Comparison of ENCODE assay signal across 8 cellular contexts in the genomic region with DNA sequence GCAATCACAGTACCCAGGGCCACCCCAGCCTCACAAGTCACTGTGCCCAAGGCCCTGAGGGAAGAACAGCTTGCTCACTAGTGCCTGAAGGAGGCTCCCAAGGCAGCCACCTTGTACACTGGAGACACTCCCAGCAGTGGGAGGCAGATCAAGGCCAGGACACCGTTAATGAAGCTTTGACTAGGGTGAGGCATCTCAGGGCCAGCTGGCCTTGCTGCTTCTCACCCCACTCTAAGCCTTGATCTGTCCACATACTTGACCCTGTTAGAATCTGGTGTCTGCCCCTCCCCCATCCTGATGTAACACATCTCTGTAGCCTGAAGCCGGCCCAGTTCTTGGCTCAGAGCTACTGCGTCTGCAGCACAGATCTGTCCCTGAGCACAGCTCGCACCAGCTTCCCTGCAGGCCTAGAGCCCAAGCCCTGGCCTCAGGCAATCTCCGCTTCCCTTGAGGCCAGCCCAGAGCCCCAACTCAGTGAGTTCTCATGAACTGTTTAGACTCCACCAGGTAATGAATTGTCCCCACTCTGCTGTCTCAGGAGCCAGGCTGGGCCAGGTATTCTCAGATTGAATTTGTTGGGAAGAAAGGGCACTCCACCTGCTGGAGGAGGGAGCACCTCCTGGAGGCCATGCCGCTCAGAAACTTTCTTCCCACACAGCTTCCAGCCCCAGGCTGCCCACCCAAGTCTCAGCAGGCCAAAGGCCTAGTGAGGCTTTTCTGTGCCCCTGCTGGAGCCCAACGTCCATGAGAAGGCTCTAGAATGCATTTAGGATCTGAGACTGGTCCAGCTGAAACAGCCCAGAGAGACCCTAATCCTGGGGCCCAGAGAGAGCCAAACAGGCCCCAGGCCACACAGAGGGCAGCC. TPM values are rescaled to one million over a fixed set of nuclear protein-coding genes. Genes with fewer than 3 reads are reported as not detected.
DNase-seq lines count a peak whose midpoint lies in the region; ATAC-seq and TF ChIP-seq lines count a peak whose summit lies in the region.

No MANE protein-coding gene starts in this region.

- DNase-seq in HT-29 (ENCODE audit: low spot score) = peak; percentile 82
- DNase-seq in WERI-Rb-1 = peak; percentile 97
- DNase-seq in left ventricle myocardium inferior = peak; percentile 72
- DNase-seq in smooth muscle cell (lab: John Stamatoyannopoulos, UW; ENCODE audit: unreplicated experiment) = no peak
- no peak for DNase-seq in NCI-H1930 (lab: John Stamatoyannopoulos, UW)
- DNase-seq in hippocampal formation (lab: John Stamatoyannopoulos, UW) = no peak
- DNase-seq in activated CD8-positive, alpha-beta memory T cell treated with anti-CD3 and anti-CD28 coated beads for 24 hours = no peak

- TF ChIP-seq CTCF in WERI-Rb-1 (IDR thresholded peaks at IDR 0.05; ENCODE audit: low read depth, low read length) (peak; percentile 81), left ventricle myocardium inferior (IDR thresholded peaks at IDR 0.05; ENCODE audit: borderline replicate concordance) (peak; percentile 54), smooth muscle cell (IDR thresholded peaks at IDR 0.05; ENCODE audit: borderline replicate concordance, insufficient read depth, poor library complexity, severe bottlenecking) (no peak)

- ATAC-seq in HG02610 (IDR thresholded peaks at IDR 0.05; ENCODE audit: unreplicated experiment) = no peak

- H4K20me1 ChIP-seq in smooth muscle cell (ENCODE audit: low read depth) = no peaks in the 10 kb centered on the region

- H3K27me3 ChIP-seq in WERI-Rb-1 (ENCODE audit: insufficient read depth, low read depth, severe bottlenecking) (no peaks in the 10 kb centered on the region), left ventricle myocardium inferior (ENCODE audit: low read depth) (no peaks in the 10 kb centered on the region), smooth muscle cell (ENCODE audit: low read depth) (no peaks in the 10 kb centered on the region)

- H3K36me3 ChIP-seq in WERI-Rb-1 (no peaks in the 10 kb centered on the region), left ventricle myocardium inferior (no peaks in the 10 kb centered on the region), smooth muscle cell (ENCODE audit: low read depth) (no peaks in the 10 kb centered on the region)

- H3F3A ChIP-seq in smooth muscle cell (ENCODE audit: low read depth) = peaks cover 7% of the 10 kb centered on the region

- H3K4me1 ChIP-seq in left ventricle myocardium inferior (peaks cover 27% of the 10 kb centered on the region), smooth muscle cell (ENCODE audit: low read depth) (peaks cover 11% of the 10 kb centered on the region)

- peak overlapping the region; percentile 20 for H3K4me3 ChIP-seq in WERI-Rb-1 (ENCODE audit: low read depth, low read length)
- no peak overlapping the region for H3K4me3 ChIP-seq in left ventricle myocardium inferior
- no peak overlapping the region for H3K4me3 ChIP-seq in smooth muscle cell

- no peak overlapping the region for H3K9ac ChIP-seq in smooth muscle cell (ENCODE audit: low read depth)

- H3K27ac ChIP-seq in WERI-Rb-1 = peak overlapping the region; percentile 83
- H3K27ac ChIP-seq in left ventricle myocardium inferior (replicated peaks) = peak overlapping the region; percentile 51
- peak overlapping the region; percentile 69 for H3K27ac ChIP-seq in smooth muscle cell (ENCODE audit: low read depth)

- H3K4me2 ChIP-seq in smooth muscle cell = peak overlapping the region; percentile 25

- intact Hi-C loops in left ventricle myocardium inferior (cut with micrococcal nuclease) = no loop called here

- WGBS in smooth muscle cell (ENCODE audit: low lambda C conversion rate) = 31% methylated on average over 7 of the region's 7 CpGs

- no peaks in the 10 kb centered on the region for H3K79me2 ChIP-seq in smooth muscle cell (ENCODE audit: low read depth)

- H3K9me3 ChIP-seq in WERI-Rb-1 (ENCODE audit: severe bottlenecking) (no peaks in the 10 kb centered on the region), left ventricle myocardium inferior (replicated peaks) (no peaks in the 10 kb centered on the region), smooth muscle cell (replicated peaks; ENCODE audit: low read depth) (no peaks in the 10 kb centered on the region)

- peak overlapping the region; percentile 70 for H2AFZ ChIP-seq in smooth muscle cell (ENCODE audit: low read depth)

RNA-seq across cellular contexts. Expression of gene JADE2, which starts 13.4 kb away (rescaled TPM):
- 47.6 and 50.1 TPM in 2 replicates for total RNA-seq in HT-29 (2014; rRNA removed; shearing (Covaris generic))
- total RNA-seq in left ventricle myocardium inferior (26.3 TPM), smooth muscle cell (5.0 and 18.0 TPM in 2 replicates)
- 4.3 and 5.5 TPM in 2 replicates for polyA plus RNA-seq in smooth muscle cell

Comparison
In these comparisons a context has a peak if more than half of its experiments do, and no peak if none do; other contexts are left out.
1. DNase-seq: peak in HT-29 (single experiment), WERI-Rb-1 (single experiment) and left ventricle myocardium inferior (single experiment); none in smooth muscle cell (single experiment), NCI-H1930 (0 of 2), hippocampal formation (0 of 2) and activated CD8-positive, alpha-beta memory T cell treated with anti-CD3 and anti-CD28 coated beads for 24 hours (single experiment).
2. Peak in every context shown above with its lines, with median percentiles within 50 percentile points of each other: H3K27ac ChIP-seq.